Comparison of ENCODE assay signal across 8 cellular contexts in the genomic region with DNA sequence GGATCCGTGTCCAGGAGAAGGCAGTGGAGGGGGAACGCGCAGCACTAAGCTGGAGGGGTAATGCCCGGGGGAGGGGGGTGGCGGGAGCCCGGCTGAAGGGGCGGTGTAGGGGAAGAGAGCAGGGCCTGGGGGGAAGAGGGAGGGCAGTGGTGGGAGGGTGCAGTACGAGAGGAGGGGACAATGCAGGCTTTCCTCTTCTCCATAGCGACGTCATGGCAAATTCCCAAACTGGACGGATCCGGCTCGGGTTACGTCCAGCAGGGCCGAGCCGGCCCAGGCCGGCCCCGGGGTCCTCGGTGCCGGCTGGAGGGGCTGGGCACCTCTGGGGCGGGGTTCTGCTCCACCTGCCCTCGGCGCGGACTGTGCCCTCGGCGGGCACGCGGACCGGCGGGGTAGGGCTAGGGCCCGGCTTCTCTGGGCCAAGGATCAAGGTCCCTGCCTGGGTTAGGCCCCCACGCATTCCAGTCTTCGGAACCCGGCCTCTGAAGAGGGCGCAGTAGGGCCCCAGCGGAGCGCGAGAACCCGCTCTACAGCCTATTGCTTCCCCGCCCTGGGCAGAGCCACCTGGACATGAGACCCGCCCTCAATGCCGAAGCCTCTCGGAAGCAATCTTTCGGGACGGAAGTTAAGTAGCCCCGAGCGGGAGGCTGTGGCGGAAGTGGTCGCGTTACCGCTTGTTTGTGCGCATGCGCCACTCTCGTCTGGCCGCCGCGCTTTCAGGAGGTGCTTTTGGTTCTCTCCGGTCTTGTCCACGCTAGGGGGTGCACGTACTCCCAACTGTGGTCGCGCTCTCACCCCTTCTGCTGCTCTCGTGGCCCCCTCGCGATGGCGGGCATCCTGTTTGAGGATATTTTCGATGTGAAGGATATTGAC. TPM values are rescaled to one million over a fixed set of nuclear protein-coding genes. Genes with fewer than 3 reads are reported as not detected.
A peak's percentile ranks its signal among the peaks of the same experiment; 100 is the strongest.
DNase-seq lines count a peak whose midpoint lies in the region; ATAC-seq and TF ChIP-seq lines count a peak whose summit lies in the region.

No MANE protein-coding gene starts in this region.

- TF ChIP-seq CTCF in left lung (IDR thresholded peaks at IDR 0.05) = peak; percentile 31

- peaks cover 0 to 13% of the 10 kb centered on the region in 2 donors for H3K27me3 ChIP-seq in left lung

- peak overlapping the region; percentile 95 to 99 for H3K27ac ChIP-seq in left lung

- peak overlapping the region; percentile 97 for H3K27ac Mint-ChIP-seq in activated CD4-positive, alpha-beta T cell treated with anti-CD3 and anti-CD28 coated beads, Interleukin-2, amount 10 ng/mL, durations not matched to agents 7 days and 5 days

- DNase-seq in C1 segment of cervical spinal cord (lab: John Stamatoyannopoulos, UW) = peak; percentile 68 to 95 (median 90)
- DNase-seq in NCI-H526 (lab: John Stamatoyannopoulos, UW) = peak; percentile 96 to 99
- peak; percentile 96 for DNase-seq in activated CD4-positive, alpha-beta T cell treated with anti-CD3 and anti-CD28 coated beads, Interleukin-2, amount 10 ng/mL, durations not matched to agents 7 days and 5 days
- peak; percentile 95 for DNase-seq in dedifferentiated amniotic fluid mesenchymal stem cell (ENCODE audit: extremely low spot score)
- peak; percentile 97 for DNase-seq in left lung
- peak; percentile 94 to 95 for DNase-seq in stimulated activated CD4-positive, alpha-beta T cell treated with anti-CD3 and anti-CD28 coated beads, Interleukin-2, amount 100 ng/mL, for 48 hours

- no peaks in the 10 kb centered on the region for H3K9me3 Mint-ChIP-seq in activated CD4-positive, alpha-beta T cell treated with anti-CD3 and anti-CD28 coated beads, Interleukin-2, amount 10 ng/mL, durations not matched to agents 7 days and 5 days

- H3K4me3 Mint-ChIP-seq in activated CD4-positive, alpha-beta T cell treated with anti-CD3 and anti-CD28 coated beads, Interleukin-2, amount 10 ng/mL, durations not matched to agents 7 days and 5 days = peak overlapping the region; percentile 97

- peaks cover 28% of the 10 kb centered on the region for H3K36me3 Mint-ChIP-seq in activated CD4-positive, alpha-beta T cell treated with anti-CD3 and anti-CD28 coated beads, Interleukin-2, amount 10 ng/mL, durations not matched to agents 7 days and 5 days (ENCODE audit: low read depth)

- H3K36me3 ChIP-seq in left lung = peaks cover 0 to 30% of the 10 kb centered on the region in 2 donors

- POLR2A ChIA-PET in activated CD4-positive, alpha-beta T cell treated with anti-CD3 and anti-CD28 coated beads, Interleukin-2, amount 10 ng/mL, durations not matched to agents 7 days and 5 days (lab: Charles Lee) = no interaction called here

- CTCF ChIA-PET in activated CD4-positive, alpha-beta T cell treated with anti-CD3 and anti-CD28 coated beads, Interleukin-2, amount 10 ng/mL, durations not matched to agents 7 days and 5 days (lab: Charles Lee) = interaction anchor here (0.5 to 2.0 kb wide), 11 partner anchors 9 to 478 kb away, joined by 3 to 7 read pairs (median 4); no protein-coding TSS in a partner anchor

- H3K4me1 ChIP-seq in left lung = peaks cover 20 to 29% of the 10 kb centered on the region in 2 donors

- peaks cover 32% of the 10 kb centered on the region for H3K4me1 Mint-ChIP-seq in activated CD4-positive, alpha-beta T cell treated with anti-CD3 and anti-CD28 coated beads, Interleukin-2, amount 10 ng/mL, durations not matched to agents 7 days and 5 days

- H3K9me3 ChIP-seq in left lung = no peaks in the 10 kb centered on the region

- H3K27me3 Mint-ChIP-seq in activated CD4-positive, alpha-beta T cell treated with anti-CD3 and anti-CD28 coated beads, Interleukin-2, amount 10 ng/mL, durations not matched to agents 7 days and 5 days = no peaks in the 10 kb centered on the region

- ATAC-seq in GM19324 (IDR thresholded peaks at IDR 0.05; ENCODE audit: low FRiP score, unreplicated experiment) (peak; percentile 86), HG03469 (IDR thresholded peaks at IDR 0.05; ENCODE audit: unreplicated experiment) (peak; percentile 74), left lung (peak; percentile 79)

- intact Hi-C loops in left lung (cut with DNase I) = no loop called here

- H3K4me3 ChIP-seq in left lung = peak overlapping the region; percentile 94 to 95

RNA-seq across cellular contexts. Expression of a gene that starts 1.4 kb away (rescaled TPM):
- total RNA-seq in activated CD4-positive, alpha-beta T cell treated with anti-CD3 and anti-CD28 coated beads, Interleukin-2, amount 10 ng/mL, durations not matched to agents 7 days and 5 days = 10 to 100 TPM; 74.4 to 79.9 TPM
- 10 to 100 TPM; 54.7 to 71.3 TPM for total RNA-seq in left lung

RNA-seq across cellular contexts. Expression of a gene that starts 1.5 kb away (rescaled TPM):
- total RNA-seq in activated CD4-positive, alpha-beta T cell treated with anti-CD3 and anti-CD28 coated beads, Interleukin-2, amount 10 ng/mL, durations not matched to agents 7 days and 5 days = 1 to 10 TPM; 3.0 to 3.6 TPM
- 1 to 10 TPM; 4.4 to 5.6 TPM for total RNA-seq in left lung

RNA-seq across cellular contexts. Expression of a gene that starts 15.1 kb away (rescaled TPM):
- not detected for total RNA-seq in activated CD4-positive, alpha-beta T cell treated with anti-CD3 and anti-CD28 coated beads, Interleukin-2, amount 10 ng/mL, durations not matched to agents 7 days and 5 days
- under 1 TPM; 0.23 to 0.65 TPM for total RNA-seq in left lung

RNA-seq across cellular contexts. Expression of a gene that starts 16.9 kb away (rescaled TPM):
- total RNA-seq in activated CD4-positive, alpha-beta T cell treated with anti-CD3 and anti-CD28 coated beads, Interleukin-2, amount 10 ng/mL, durations not matched to agents 7 days and 5 days = not detected
- 1 to 10 TPM; 5.6 to 8.6 TPM for total RNA-seq in left lung

RNA-seq across cellular contexts. Expression of a gene that starts 25.5 kb away (rescaled TPM):
- 1 to 10 TPM; 3.6 to 4.4 TPM for total RNA-seq in activated CD4-positive, alpha-beta T cell treated with anti-CD3 and anti-CD28 coated beads, Interleukin-2, amount 10 ng/mL, durations not matched to agents 7 days and 5 days
- 10 to 100 TPM; 14.7 to 19.2 TPM for total RNA-seq in left lung

Comparison
In these comparisons a context has a peak if more than half of its experiments do, and no peak if none do; other contexts are left out.
1. Peak in every context shown above with its lines: DNase-seq, ATAC-seq, H3K4me3 ChIP-seq and H3K27ac ChIP-seq.